ENCODE assay signal across 1 cellular context in genomic region chr14:89618821-89619551, GRCh38.
TF ChIP-seq lines count a peak whose summit lies in the region.

No MANE protein-coding gene starts in this region.

TF ChIP-seq in HepG2, 621 proteins besides CTCF, POLR2A, EP300 and RAD21 (continued from another document and continues in another):
- TF ChIP-seq STAT6 (CRISPR knock-in tag; IDR thresholded peaks at IDR 0.05; ENCODE audit: borderline replicate concordance) = no peak
- TF ChIP-seq TMF1 (CRISPR knock-in tag; IDR thresholded peaks at IDR 0.05; ENCODE audit: low read depth) = peak; percentile 75; the same call in 1 of the 2 replicates
- 0 out of 2 replicates have a peak, but pooled peaks have one; percentile 50 for TF ChIP-seq ZSCAN21 (CRISPR knock-in tag; IDR thresholded peaks at IDR 0.05; ENCODE audit: borderline replicate concordance)
- TF ChIP-seq PATZ1 (CRISPR knock-in tag; IDR thresholded peaks at IDR 0.05) = peak; percentile 72
- TF ChIP-seq LBX2 (CRISPR knock-in tag; IDR thresholded peaks at IDR 0.05; ENCODE audit: borderline replicate concordance) = no peak
- TF ChIP-seq KAT7 (CRISPR knock-in tag; IDR thresholded peaks at IDR 0.05; ENCODE audit: borderline replicate concordance) = peak; percentile 74
- no peak for TF ChIP-seq ZNF615 (CRISPR knock-in tag; IDR thresholded peaks at IDR 0.05; ENCODE audit: borderline replicate concordance)
- TF ChIP-seq PHF20 (CRISPR knock-in tag; IDR thresholded peaks at IDR 0.05) = no peak
- TF ChIP-seq DRAP1 (CRISPR knock-in tag; IDR thresholded peaks at IDR 0.05) = no peak
- peak; percentile 93 for TF ChIP-seq ZNF777 (CRISPR knock-in tag; IDR thresholded peaks at IDR 0.05)
- TF ChIP-seq ZBTB1 (CRISPR knock-in tag; IDR thresholded peaks at IDR 0.05; ENCODE audit: borderline replicate concordance) = no peak
- no peak for TF ChIP-seq RFX1 (IDR thresholded peaks at IDR 0.05)
- no peak for TF ChIP-seq DNMT3B (CRISPR knock-in tag; conservative IDR thresholded peaks at IDR 0.05)
- no peak for TF ChIP-seq ZNF275 (CRISPR knock-in tag; IDR thresholded peaks at IDR 0.05; ENCODE audit: borderline replicate concordance)
- no peak for TF ChIP-seq SATB2 (CRISPR knock-in tag; IDR thresholded peaks at IDR 0.05)
- TF ChIP-seq SOX5 (CRISPR knock-in tag; IDR thresholded peaks at IDR 0.05; ENCODE audit: borderline replicate concordance) = no peak
- TF ChIP-seq ZFP62 (CRISPR knock-in tag; IDR thresholded peaks at IDR 0.05) = no peak
- TF ChIP-seq MTF1 (CRISPR knock-in tag; IDR thresholded peaks at IDR 0.05) = no peak
- TF ChIP-seq NFIC (IDR thresholded peaks at IDR 0.05; ENCODE audit: low read length) = no peak
- TF ChIP-seq SRY (CRISPR knock-in tag; IDR thresholded peaks at IDR 0.05) = peak; percentile 62; the same call in 1 of the 2 replicates
- TF ChIP-seq ZFP36L2 (CRISPR knock-in tag; IDR thresholded peaks at IDR 0.05) = no peak
- no peak for TF ChIP-seq TOPORS (CRISPR knock-in tag; IDR thresholded peaks at IDR 0.05)
- no peak for TF ChIP-seq KDM3A (CRISPR knock-in tag; IDR thresholded peaks at IDR 0.05; ENCODE audit: low read depth)
- peak; percentile 38 for TF ChIP-seq TAF1 (CRISPR knock-in tag; IDR thresholded peaks at IDR 0.05)
- no peak for TF ChIP-seq PTBP1 (IDR thresholded peaks at IDR 0.05; ENCODE audit: low read depth, low read length, poor library complexity, severe bottlenecking)
- peak; percentile 80 for TF ChIP-seq UBTF (CRISPR knock-in tag; IDR thresholded peaks at IDR 0.05)
- TF ChIP-seq POLR2AphosphoS2 (IDR thresholded peaks at IDR 0.05; ENCODE audit: low read depth, low read length) = no peak
- no peak for TF ChIP-seq HDAC6 (IDR thresholded peaks at IDR 0.05; ENCODE audit: low read depth, low read length)
- peak; percentile 40; the same call in 1 of the 3 replicates for TF ChIP-seq MXI1 (IDR thresholded peaks at IDR 0.05; ENCODE audit: borderline replicate concordance, low read depth, low read length)
- peak; percentile 83 for TF ChIP-seq ASH2L (IDR thresholded peaks at IDR 0.05; ENCODE audit: insufficient read length, low read depth, low read length)
- no peak for TF ChIP-seq NR2F6 (IDR thresholded peaks at IDR 0.05)
- TF ChIP-seq NR2F6 (CRISPR knock-in tag; IDR thresholded peaks at IDR 0.05) = no peak
- no peak for TF ChIP-seq ISL2 (CRISPR knock-in tag; IDR thresholded peaks at IDR 0.05)
- TF ChIP-seq MEIS1 (CRISPR knock-in tag; IDR thresholded peaks at IDR 0.05; ENCODE audit: borderline replicate concordance) = no peak
- no peak for TF ChIP-seq KLF6 (CRISPR knock-in tag; IDR thresholded peaks at IDR 0.05)
- TF ChIP-seq TBP (CRISPR knock-in tag; IDR thresholded peaks at IDR 0.05) = no peak
- TF ChIP-seq PCBP2 (optimal IDR thresholded peaks at IDR 0.05; ENCODE audit: low read depth, low read length, poor library complexity, severe bottlenecking) = no peak
- TF ChIP-seq ZNF619 (CRISPR knock-in tag; IDR thresholded peaks at IDR 0.05) = no peak
- TF ChIP-seq BRCA1 (CRISPR knock-in tag; IDR thresholded peaks at IDR 0.05) = no peak
- TF ChIP-seq HOXA9 (CRISPR knock-in tag; IDR thresholded peaks at IDR 0.05; ENCODE audit: borderline replicate concordance) = no peak
- peak; percentile 88 for TF ChIP-seq ZNF687 (CRISPR knock-in tag; IDR thresholded peaks at IDR 0.05)
- TF ChIP-seq HMGXB4 (CRISPR knock-in tag; IDR thresholded peaks at IDR 0.05; ENCODE audit: borderline replicate concordance in 1 of 2, low read depth in 1 of 2) = no peak
- no peak for TF ChIP-seq ZNF879 (CRISPR knock-in tag; IDR thresholded peaks at IDR 0.05)
- no peak for TF ChIP-seq HOMEZ (CRISPR knock-in tag; IDR thresholded peaks at IDR 0.05; ENCODE audit: low read depth)
- no peak for TF ChIP-seq CEBPZ (IDR thresholded peaks at IDR 0.05; ENCODE audit: low read length)
